8 cellular contexts compared by ENCODE assay signal in genomic region chr11:75524576-75525432, GRCh38. TPM values are rescaled to one million over a fixed set of nuclear protein-coding genes. Genes with fewer than 3 reads are reported as not detected.
DNase-seq lines count a peak whose midpoint lies in the region; TF ChIP-seq lines count a peak whose summit lies in the region.

No MANE protein-coding gene starts in this region.

- no peak overlapping the region for H2AFZ ChIP-seq in SU-DHL-6 (ENCODE audit: low read depth, low read length, severe bottlenecking)

- H3K27me3 Mint-ChIP-seq in Caco-2 (ENCODE audit: insufficient read depth, unreplicated experiment): no peaks in the 10 kb centered on the region

- H3K9me3 Mint-ChIP-seq in Caco-2 (ENCODE audit: unreplicated experiment): no peaks in the 10 kb centered on the region

- H3K4me1 ChIP-seq in Caco-2: peaks cover 11% of the 10 kb centered on the region; the same call in 1 of the 2 replicates
- H3K4me1 ChIP-seq in thyroid gland: peaks cover 6 to 17% of the 10 kb centered on the region in 2 donors

- no peak overlapping the region for H3K27ac ChIP-seq in SU-DHL-6 (ENCODE audit: low read depth, low read length)
- no peak overlapping the region for H3K27ac ChIP-seq in thyroid gland

- peaks cover 7% of the 10 kb centered on the region for H3K4me1 Mint-ChIP-seq in Caco-2 (ENCODE audit: low read depth, unreplicated experiment)

- TF ChIP-seq CTCF in Caco-2 (IDR thresholded peaks at IDR 0.05; ENCODE audit: insufficient read depth in 1 of 2, low read depth in 1 of 2, low read length in 1 of 2, severe bottlenecking in 1 of 2, unreplicated experiment in 1 of 2): no peak
- TF ChIP-seq CTCF in HFF-Myc (IDR thresholded peaks at IDR 0.05; ENCODE audit: low read depth, low read length, missing control alignments): no peak
- TF ChIP-seq CTCF in SU-DHL-6 (IDR thresholded peaks at IDR 0.05; ENCODE audit: insufficient read depth, low read length, poor library complexity, severe bottlenecking): no peak
- no peak for TF ChIP-seq CTCF in cardiac fibroblast (IDR thresholded peaks at IDR 0.05; ENCODE audit: low read depth, low read length)
- no peak for TF ChIP-seq CTCF in thyroid gland (IDR thresholded peaks at IDR 0.05)

- intact Hi-C loops in Caco-2 (cut with micrococcal nuclease; ENCODE audit: unreplicated experiment): no loop called here
- intact Hi-C loops in thyroid gland (cut with DNase I): loop anchor here (5.0 kb wide), 1 partner anchor 128 kb away; the partner anchor contains the start of gene RPS3

- POLR2A ChIA-PET in Caco-2 (lab: Charles Lee): interaction anchor here (1.0 kb wide), 1 partner anchor 26 kb away, joined by 3 read pairs; no protein-coding TSS in a partner anchor

- no peaks in the 10 kb centered on the region for H3F3A ChIP-seq in SU-DHL-6 (ENCODE audit: insufficient read depth)

- no peaks in the 10 kb centered on the region for H3K9me3 ChIP-seq in Caco-2
- no peaks in the 10 kb centered on the region for H3K9me3 ChIP-seq in SU-DHL-6 (ENCODE audit: insufficient read depth, low read length)
- no peaks in the 10 kb centered on the region for H3K9me3 ChIP-seq in thyroid gland

- H3K36me3 ChIP-seq in Caco-2 (ENCODE audit: control insufficient read depth, insufficient read depth, low read length) (no peaks in the 10 kb centered on the region; the same call in 1 of the 2 replicates), SU-DHL-6 (ENCODE audit: low read length) (no peaks in the 10 kb centered on the region), thyroid gland (no peaks in the 10 kb centered on the region)

- TF ChIP-seq POLR2A in thyroid gland (IDR thresholded peaks at IDR 0.05): no peak

- CTCF ChIA-PET in Caco-2 (lab: Charles Lee): interaction anchor here (0.6 to 1.7 kb wide), 6 partner anchors 9 to 135 kb away, joined by 3 to 6 read pairs (median 3); no protein-coding TSS in a partner anchor

- H3K27ac Mint-ChIP-seq in Caco-2 (ENCODE audit: unreplicated experiment): no peak overlapping the region

- no peaks in the 10 kb centered on the region for H4K20me1 ChIP-seq in SU-DHL-6 (ENCODE audit: low read depth, low read length)

- H3K4me2 ChIP-seq in SU-DHL-6 (ENCODE audit: low read depth, low read length, poor library complexity, severe bottlenecking): peak overlapping the region; percentile 55

- H3K9me2 ChIP-seq in SU-DHL-6 (replicated peaks; ENCODE audit: insufficient read depth, low read length): no peaks in the 10 kb centered on the region

- H3K4me3 ChIP-seq in Caco-2 (ENCODE audit: low read depth, low read length) (peak overlapping the region; percentile 79), HFF-Myc (replicated peaks; ENCODE audit: low read depth, low read length) (peak overlapping the region; percentile 45), SU-DHL-6 (ENCODE audit: insufficient read depth, low read length, poor library complexity, severe bottlenecking) (peak overlapping the region; percentile 49), cardiac fibroblast (replicated peaks in 1 of 2; ENCODE audit: low read depth in 2 of 2, low read length in 2 of 2) (peak overlapping the region; percentile 72 to 82), thyroid gland (replicated peaks in 1 of 3) (peak overlapping the region; percentile 18 to 51 (median 22))

- no peaks in the 10 kb centered on the region for H3K36me3 Mint-ChIP-seq in Caco-2 (ENCODE audit: insufficient read depth, unreplicated experiment)

- peak overlapping the region; percentile 37 for H3K9ac ChIP-seq in SU-DHL-6 (ENCODE audit: low read length)

- DNase-seq in Caco-2 (peak in 1 of 2 experiments; percentile 51), HFF-Myc (ENCODE audit: extremely low read depth, low read depth) (no peak), cardiac fibroblast (ENCODE audit: low read depth in 2 of 2) (peak; percentile 13 to 18), lung microvascular endothelial cell (ENCODE audit: low read depth in 2 of 2) (peak; percentile 25 to 29), thyroid gland (no peak), COR-L47 (lab: John Stamatoyannopoulos, UW) (no peak), NCI-H2196 treated with DMSO at 0.1 percent for 48 hours (lab: John Stamatoyannopoulos, UW; ENCODE audit: unreplicated experiment) (no peak)

- BruUV-seq in Caco-2 (replicated peaks; lab: Mats Ljungman, UMichigan): no TSS peak

- 15 to 18% methylated on average over 30 to 32 of the region's 52 CpGs for WGBS in thyroid gland, 2 donors

- H3K4me3 Mint-ChIP-seq in Caco-2 (ENCODE audit: unreplicated experiment): peak overlapping the region; percentile 76

- H3K79me2 ChIP-seq in SU-DHL-6 (ENCODE audit: insufficient read depth, low read length): no peaks in the 10 kb centered on the region

- H3K27me3 ChIP-seq in Caco-2 (replicated peaks; ENCODE audit: control insufficient read depth, insufficient read depth, low read length): no peaks in the 10 kb centered on the region
- H3K27me3 ChIP-seq in SU-DHL-6 (ENCODE audit: low read length): no peaks in the 10 kb centered on the region
- H3K27me3 ChIP-seq in thyroid gland: no peaks in the 10 kb centered on the region

RNA-seq across cellular contexts. Expression of gene GDPD5, which starts 0.9 kb away (rescaled TPM):
- 25.7 and 28.6 TPM in 2 replicates for total RNA-seq in Caco-2 (2022)
- 14.2 and 15.9 TPM in 2 replicates for total RNA-seq in lung microvascular endothelial cell
- 1 to 10 TPM; 5.6 to 6.4 (median 6.1) TPM for total RNA-seq in thyroid gland

RNA-seq across cellular contexts. Expression of gene SERPINH1, which starts 37.2 kb away (rescaled TPM):
- total RNA-seq in Caco-2 (2022) (481 and 528 TPM in 2 replicates), lung microvascular endothelial cell (211 and 279 TPM in 2 replicates), thyroid gland (100 to 1,000 TPM; 102 to 167 (median 143) TPM)

Comparison
In these comparisons a context has a peak if more than half of its experiments do, and no peak if none do; other contexts are left out.
1. DNase-seq: peak in cardiac fibroblast (2 of 2) and lung microvascular endothelial cell (2 of 2); none in HFF-Myc (single experiment), thyroid gland (0 of 2), COR-L47 (single experiment) and NCI-H2196 treated with DMSO at 0.1 percent for 48 hours (single experiment).
2. H3K4me3 ChIP-seq: peak in every context shown above with its lines; median percentile 79 in Caco-2; 77 in cardiac fibroblast; 49 in SU-DHL-6; 45 in HFF-Myc; 22 in thyroid gland.